19 cellular contexts compared by ENCODE assay signal in the genomic region with DNA sequence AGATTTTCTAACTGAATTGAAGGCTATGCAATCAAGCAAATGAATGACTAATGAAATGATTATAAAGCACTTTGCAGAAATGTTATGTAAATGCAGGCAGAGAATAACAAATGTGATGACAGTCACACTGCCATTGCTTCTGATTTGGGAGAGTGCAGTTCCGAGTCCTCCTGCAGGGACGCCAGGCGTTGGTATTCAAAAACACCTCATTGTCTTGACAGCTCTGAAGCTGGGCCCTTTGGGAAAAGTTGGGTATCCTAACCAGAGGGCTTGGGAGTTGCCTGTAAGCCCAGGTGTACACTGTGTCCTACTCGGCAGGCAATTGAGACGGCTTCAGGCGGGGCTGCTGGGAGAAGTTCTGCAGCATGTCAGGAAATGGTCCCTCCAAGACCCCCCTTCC.
"Had no signal": no experiment of that assay in that cellular context is flagged by ENCODE, and none has a peak within 500 bp of the region (broad histone marks: within the 10 kb centered on the region; RNA-seq: fewer than 3 reads in every experiment).

No MANE protein-coding gene starts in this region.

- H3K4me1 ChIP-seq: adrenal gland, ascending aorta, vagina had no signal

- H3K27ac ChIP-seq: adrenal gland, ascending aorta, brain microvascular endothelial cell, thoracic aorta, vagina had no signal

- H3K4me3 Mint-ChIP-seq: activated naive CD8-positive, alpha-beta T cell; central memory CD8-positive, alpha-beta T cell; naive thymus-derived CD4-positive, alpha-beta T cell; type B pancreatic cell had no signal

- H3K27ac Mint-ChIP-seq: activated naive CD8-positive, alpha-beta T cell; activated T-helper 2 cell treated with anti-CD3 and anti-CD28 coated beads, Interferon-gamma antibody, Interleukin-2, Interleukin-4, amounts not matched to agents 10 μg/mL and 5 μg/mL and 100 μg/mL, durations not matched to agents 14 hours and 24 hours and 36 hours; naive thymus-derived CD4-positive, alpha-beta T cell; type B pancreatic cell had no signal

- H3K4me3 ChIP-seq: adrenal gland, ascending aorta, thoracic aorta, vagina had no signal

- ATAC-seq: esophagus mucosa; naive thymus-derived CD4-positive, alpha-beta T cell had no signal

- H3K27me3 ChIP-seq: adrenal gland, ascending aorta, brain microvascular endothelial cell, vagina had no signal

- H3K9me3 ChIP-seq: adrenal gland, ascending aorta, thoracic aorta, vagina had no signal

- H3K9me3 Mint-ChIP-seq: activated T-helper 2 cell treated with anti-CD3 and anti-CD28 coated beads, Interferon-gamma antibody, Interleukin-2, Interleukin-4, amounts not matched to agents 10 μg/mL and 5 μg/mL and 100 μg/mL, durations not matched to agents 14 hours and 24 hours and 36 hours; central memory CD8-positive, alpha-beta T cell; naive thymus-derived CD4-positive, alpha-beta T cell; type B pancreatic cell had no signal

- DNase-seq: activated CD4-positive, alpha-beta T cell treated with anti-CD3 and anti-CD28 coated beads, Interleukin-2, amount 50 U/mL, for 1 hour; activated CD4-positive, CD25-positive, alpha-beta regulatory T cell treated with anti-CD3 and anti-CD28 coated beads, Interleukin-2, amount 50 U/mL, for 72 hours; activated naive CD4-positive, alpha-beta T cell; activated T-cell treated with anti-CD3 and anti-CD28 coated beads, Interleukin-2, amount 50 U/mL, for 1 hour; adrenal gland; brain microvascular endothelial cell; effector memory CD4-positive, alpha-beta T cell; foreskin melanocyte; naive thymus-derived CD4-positive, alpha-beta T cell; stimulated activated CD4-positive, alpha-beta T cell treated with anti-CD3 and anti-CD28 coated beads, Interleukin-2, amount 100 ng/mL, for 48 hours; stimulated activated naive CD4-positive, alpha-beta T cell treated with Interleukin-2 at 50 U/mL for 16 hours had no signal

- H3K27me3 Mint-ChIP-seq: activated naive CD8-positive, alpha-beta T cell; central memory CD8-positive, alpha-beta T cell had no signal

- H3K4me1 Mint-ChIP-seq: central memory CD8-positive, alpha-beta T cell had no signal

- H3K36me3 Mint-ChIP-seq: activated naive CD8-positive, alpha-beta T cell; naive thymus-derived CD4-positive, alpha-beta T cell; type B pancreatic cell had no signal

- H3K36me3 ChIP-seq: adrenal gland, ascending aorta, brain microvascular endothelial cell, thoracic aorta, vagina had no signal
